ENCODE assay signal across 7 cellular contexts in genomic region chr15:58472821-58473581, GRCh38. TPM values are rescaled to one million over a fixed set of nuclear protein-coding genes. Genes with fewer than 3 reads are reported as not detected.
A peak's percentile ranks its signal among the peaks of the same experiment; 100 is the strongest.
DNase-seq lines count a peak whose midpoint lies in the region; ATAC-seq and TF ChIP-seq lines count a peak whose summit lies in the region.

No MANE protein-coding gene starts in this region.

- no peak for TF ChIP-seq CTCF in RWPE1 (conservative IDR thresholded peaks at IDR 0.05; ENCODE audit: low read depth)
- no peak for TF ChIP-seq CTCF in cardiac fibroblast (IDR thresholded peaks at IDR 0.05; ENCODE audit: low read depth, low read length)
- no peak for TF ChIP-seq CTCF in GM13976 (IDR thresholded peaks at IDR 0.05; ENCODE audit: borderline replicate concordance, control extremely low read depth, extremely low read depth, insufficient read depth, missing control alignments)

- H3K27ac ChIP-seq in RWPE1: peak overlapping the region; percentile 72

- DNase-seq in RWPE1 (ENCODE audit: low spot score) (peak; percentile 20), cardiac fibroblast (ENCODE audit: low read depth in 2 of 2) (peak; percentile 44 to 56), GM13976 (ENCODE audit: low spot score) (no peak), HT-29 (ENCODE audit: low spot score) (no peak), OCI-M1 (lab: John Stamatoyannopoulos, UW) (no peak)
- peak; percentile 42 for DNase-seq in stimulated activated CD4-positive, alpha-beta T cell treated with anti-CD3 and anti-CD28 coated beads, Interleukin-1b, Interleukin-23, amount 100 ng/mL, for 48 hours

- CTCF ChIA-PET in RWPE1 (lab: Yijun Ruan, JAX): interaction anchor here (0.6 kb wide), 1 partner anchor 313 kb away, joined by 3 read pairs; no protein-coding TSS in a partner anchor

- H3K4me3 ChIP-seq in cardiac fibroblast (replicated peaks in 1 of 2; ENCODE audit: low read depth in 2 of 2, low read length in 2 of 2): no peak overlapping the region

- ATAC-seq in GM21447 (IDR thresholded peaks at IDR 0.05; ENCODE audit: unreplicated experiment): peak; percentile 52

- in situ Hi-C loops in GM13976 (cut with MboI; ENCODE audit: low sequenced_read_pairs, unreplicated experiment): no loop called here

- POLR2A ChIA-PET in RWPE1 (lab: Yijun Ruan, JAX; ENCODE audit: low non-redundant PET): no interaction called here

RNA-seq across cellular contexts. Expression of gene LIPC, which starts 41.2 kb away (rescaled TPM):
- total RNA-seq in HT-29 (2014; rRNA removed; shearing (Covaris generic)): not detected in 2 replicates

Comparison
In these comparisons a context has a peak if more than half of its experiments do, and no peak if none do; other contexts are left out.
1. DNase-seq: peak in RWPE1 (single experiment), cardiac fibroblast (2 of 2) and stimulated activated CD4-positive, alpha-beta T cell treated with anti-CD3 and anti-CD28 coated beads, Interleukin-1b, Interleukin-23, amount 100 ng/mL, for 48 hours (single experiment); none in GM13976 (single experiment), HT-29 (single experiment) and OCI-M1 (single experiment).